ENCODE assay signal across 33 cellular contexts in genomic region chr2:48998449-48998848, GRCh38.
"Had no signal": no experiment of that assay in that cellular context is flagged by ENCODE, and none has a peak within 500 bp of the region (broad histone marks: within the 10 kb centered on the region; RNA-seq: fewer than 3 reads in every experiment).

No MANE protein-coding gene starts in this region.

- H3K27ac ChIP-seq: adrenal gland, body of pancreas, brain microvascular endothelial cell, breast epithelium, VCaP had no signal

- H3K4me3 ChIP-seq: adrenal gland, body of pancreas, breast epithelium had no signal

- FAIRE-seq: astrocyte, TTC549 had no signal

- ATAC-seq: activated CD8-positive, alpha-beta T cell treated with anti-CD3 and anti-CD28 coated beads for 36 hours; activated naive CD4-positive, alpha-beta T cell treated with anti-CD3 and anti-CD28 coated beads, Interleukin-2, amount 50 U/mL, for 72 hours; activated T-cell treated with anti-CD3 and anti-CD28 coated beads, Interleukin-2, amount 50 U/mL, for 4 hours; activated T-cell treated with anti-CD3 and anti-CD28 coated beads, Interleukin-2, amount 50 U/mL, for 72 hours; activated T-helper 17 cell treated with anti-CD3 and anti-CD28 coated beads, Interleukin-2, amount 50 U/mL, for 72 hours; body of pancreas had no signal

- H3K9me3 ChIP-seq: adrenal gland, body of pancreas, breast epithelium had no signal

- H3K4me1 ChIP-seq: adrenal gland, breast epithelium had no signal

- H3K27me3 ChIP-seq: adrenal gland, body of pancreas, brain microvascular endothelial cell, breast epithelium had no signal

- H3K36me3 ChIP-seq: adrenal gland, brain microvascular endothelial cell, breast epithelium had no signal

- DNase-seq: activated B cell treated with CpG ODN at 0.5 μM for 24 hours; activated CD4-positive, alpha-beta memory T cell treated with anti-CD3 and anti-CD28 coated beads for 36 hours; activated CD4-positive, alpha-beta T cell treated with anti-CD3 and anti-CD28 coated beads for 4 hours; activated CD4-positive, alpha-beta T cell treated with anti-CD3 and anti-CD28 coated beads, Interleukin-2, amount 10 ng/mL, durations not matched to agents 24 days and 14 days; activated CD4-positive, alpha-beta T cell treated with anti-CD3 and anti-CD28 coated beads, Interleukin-2, amount 50 U/mL, for 1 hour; activated CD4-positive, alpha-beta T cell treated with anti-CD3 and anti-CD28 coated beads, Interleukin-2, amount 50 U/mL, for 4 hours; activated CD4-positive, CD25-positive, alpha-beta regulatory T cell treated with anti-CD3 and anti-CD28 coated beads, Interleukin-2, amount 50 U/mL, for 72 hours; activated CD8-positive, alpha-beta memory T cell treated with anti-CD3 and anti-CD28 coated beads, Interleukin-2, amount 50 U/mL, for 4 hours; activated CD8-positive, alpha-beta T cell treated with anti-CD3 and anti-CD28 coated beads for 36 hours; activated effector memory CD4-positive, alpha-beta T cell treated with anti-CD3 and anti-CD28 coated beads, Interleukin-2, amount 50 U/mL, for 16 hours; activated gamma-delta T cell treated with Interleukin-2 at 50 U/mL for 16 hours; activated naive CD4-positive, alpha-beta T cell; activated naive CD4-positive, alpha-beta T cell treated with anti-CD3 and anti-CD28 coated beads for 36 hours; activated naive CD4-positive, alpha-beta T cell treated with anti-CD3 and anti-CD28 coated beads, Interleukin-2, amount 50 U/mL, for 16 hours; activated naive CD8-positive, alpha-beta T cell treated with anti-CD3 and anti-CD28 coated beads for 36 hours; activated T-cell treated with anti-CD3 and anti-CD28 coated beads for 4 hours; activated T-cell treated with anti-CD3 and anti-CD28 coated beads, Interleukin-2, amount 50 U/mL, for 1 hour; activated T-cell treated with anti-CD3 and anti-CD28 coated beads, Interleukin-2, amount 50 U/mL, for 4 hours; activated T-cell treated with anti-CD3 and anti-CD28 coated beads, Interleukin-2, amount 50 U/mL, for 72 hours; adrenal gland; amniotic stem cell; aorta; body of pancreas; brain microvascular endothelial cell; central memory CD4-positive, alpha-beta T cell; T-helper 2 cell; T-helper 9 cell had no signal
